8 cellular contexts compared by ENCODE assay signal in genomic region chr1:32247983-32248889, GRCh38. TPM values are rescaled to one million over a fixed set of nuclear protein-coding genes. Genes with fewer than 3 reads are reported as not detected.
A peak's percentile ranks its signal among the peaks of the same experiment; 100 is the strongest.
DNase-seq lines count a peak whose midpoint lies in the region; ATAC-seq and TF ChIP-seq lines count a peak whose summit lies in the region.

No MANE protein-coding gene starts in this region.

- H3K9me3 ChIP-seq in OCI-LY7 (ENCODE audit: low read length) (no peaks in the 10 kb centered on the region), transverse colon (no peaks in the 10 kb centered on the region)

- peak overlapping the region; percentile 78 for H2AFZ ChIP-seq in OCI-LY7 (ENCODE audit: low read length)

- peak overlapping the region; percentile 83 for H3K4me2 ChIP-seq in OCI-LY7 (ENCODE audit: low read length)

- DNase-seq in DMS53 treated with DMSO at 0.1 percent for 48 hours (lab: John Stamatoyannopoulos, UW; ENCODE audit: unreplicated experiment), result peak; percentile 90
- peak; percentile 79 for DNase-seq in HT-29 (ENCODE audit: low spot score)
- peak; percentile 89 for DNase-seq in OCI-LY7 (ENCODE audit: low spot score)
- peak; percentile 52 for DNase-seq in activated T-helper 1 cell treated with Interleukin-2 at 50 U/mL for 16 hours (ENCODE audit: low read depth)
- peak; percentile 72 for DNase-seq in fibroblast of villous mesenchyme (ENCODE audit: low read depth)
- peak; percentile 95 for DNase-seq in omental fat pad (ENCODE audit: low spot score)
- DNase-seq in transverse colon, result peak; percentile 92
- DNase-seq in NCI-H446 treated with DMSO at 0.1 percent for 48 hours (lab: John Stamatoyannopoulos, UW), result no peak

- H3K9me2 ChIP-seq in OCI-LY7 (ENCODE audit: insufficient read depth, low read length), result no peaks in the 10 kb centered on the region

- ATAC-seq in omental fat pad (ENCODE audit: low FRiP score), result peak; percentile 64

- BruUV-seq in OCI-LY7 (replicated peaks; lab: Mats Ljungman, UMichigan), result no TSS peak

- peak; percentile 93 for TF ChIP-seq CTCF in OCI-LY7 (conservative IDR thresholded peaks at IDR 0.05; ENCODE audit: low read length)
- peak; percentile 91 for TF ChIP-seq CTCF in fibroblast of villous mesenchyme (IDR thresholded peaks at IDR 0.05; ENCODE audit: insufficient read depth, low read depth, low read length)
- TF ChIP-seq CTCF in omental fat pad (IDR thresholded peaks at IDR 0.05), result peak in 2 of 3 donors; percentile 10 to 66
- TF ChIP-seq CTCF in transverse colon (IDR thresholded peaks at IDR 0.05), result peak; percentile 77 to 90 (median 85)

- in situ Hi-C loops in transverse colon (cut with MboI; ENCODE audit: low pct_ligation_motif_present in 1 of 4, low pct_unique_long_range_greater_than_20kb in 1 of 4, low sequenced_read_pairs in 3 of 4), result no loop called here

- CTCF ChIA-PET in OCI-LY7 (lab: Charles Lee; ENCODE audit: unreplicated experiment), result interaction anchor here (0.6 to 1.3 kb wide), 4 partner anchors 29 to 146 kb away, joined by 3 to 4 read pairs (median 4); partner anchors contain the start of genes BSDC1 and CCDC28B

- H3K4me1 ChIP-seq in OCI-LY7 (ENCODE audit: insufficient read depth, low read length, poor library complexity, severe bottlenecking) (peaks cover 80% of the 10 kb centered on the region), transverse colon (peaks cover 0 to 25% (median 11%) of the 10 kb centered on the region in 4 donors)

- peaks cover 17% of the 10 kb centered on the region; the same call in 1 of the 2 replicates for H3K79me2 ChIP-seq in OCI-LY7 (ENCODE audit: insufficient read depth, low read depth, low read length)

- H3K36me3 ChIP-seq in OCI-LY7 (ENCODE audit: insufficient read depth, low read length) (no peaks in the 10 kb centered on the region), transverse colon (no peaks in the 10 kb centered on the region)

- H3K27ac ChIP-seq in OCI-LY7 (ENCODE audit: low read depth, low read length, poor library complexity, severe bottlenecking) (peak overlapping the region; percentile 99), transverse colon (peak overlapping the region; percentile 45 to 66 (median 60))

- WGBS in transverse colon (ENCODE audit: low coverage in 1 of 2), 2 donors, result 8% methylated on average over 25 of the region's 31 CpGs; no CpG with 5 or more reads in 1 of the 2 donors

- no peaks in the 10 kb centered on the region for H3K27me3 ChIP-seq in transverse colon

- intact Hi-C loops in OCI-LY7 (cut with micrococcal nuclease; ENCODE audit: unreplicated experiment) (loop anchor here (2.0 kb wide), 1 partner anchor 33 kb away; no protein-coding TSS in a partner anchor), transverse colon (cut with DNase I; ENCODE audit: low total_unique reads) (no loop called here)

- H4K20me1 ChIP-seq in OCI-LY7 (ENCODE audit: insufficient read depth, low read length), result no peaks in the 10 kb centered on the region

- POLR2A ChIA-PET in OCI-LY7 (lab: Charles Lee), result interaction anchor here (0.6 to 9.6 kb wide), 12 partner anchors 12 to 375 kb away, joined by 3 to 79 read pairs (median 4); partner anchors contain the start of genes HDAC1 and TXLNA

- H3K4me3 ChIP-seq in OCI-LY7 (ENCODE audit: low read depth, low read length, poor library complexity, severe bottlenecking), result peak overlapping the region; percentile 43
- no peak overlapping the region for H3K4me3 ChIP-seq in fibroblast of villous mesenchyme (ENCODE audit: low read depth, low read length)
- no peak overlapping the region for H3K4me3 ChIP-seq in transverse colon

- no peak for TF ChIP-seq POLR2A in transverse colon (IDR thresholded peaks at IDR 0.05)

- TF ChIP-seq EP300 in transverse colon (IDR thresholded peaks at IDR 0.05; ENCODE audit: low read depth), result no peak

RNA-seq across cellular contexts. Expression of gene FAM167B, which starts 1.2 kb away (rescaled TPM):
- 0.29 TPM in 1 of 2 replicates, not detected in the other for total RNA-seq in HT-29 (2014; rRNA removed; shearing (Covaris generic))
- 1.1 and 1.6 TPM in 2 replicates for total RNA-seq in OCI-LY7 (2014; rRNA removed; shearing (Covaris generic))
- total RNA-seq in OCI-LY7 (2022) (1.8 and 3.1 TPM in 2 replicates), fibroblast of villous mesenchyme (0.97 and 5.2 TPM in 2 replicates), omental fat pad (10 to 100 TPM in 1 of 4 donors, 1 to 10 TPM in 3; 1.8 to 14.8 (median 3.8) TPM), transverse colon (1 to 10 TPM in 2 of 4 donors, not detected in 2; 1.1 to 1.5 TPM)

RNA-seq across cellular contexts. Expression of gene LCK, which starts 2.8 kb away (rescaled TPM):
- total RNA-seq in HT-29 (2014; rRNA removed; shearing (Covaris generic)), result 0.33 and 0.76 TPM in 2 replicates
- total RNA-seq in OCI-LY7 (2014; rRNA removed; shearing (Covaris generic)), result 217 and 218 TPM in 2 replicates
- total RNA-seq in OCI-LY7 (2022) (135 and 146 TPM in 2 replicates), fibroblast of villous mesenchyme (0.43 TPM in 1 of 2 replicates, not detected in the other), omental fat pad (1 to 10 TPM; 1.1 to 6.8 (median 4.8) TPM), transverse colon (10 to 100 TPM in 1 of 4 donors, 1 to 10 TPM in 2, not detected in 1; 4.5 to 12.3 (median 8.7) TPM)

RNA-seq across cellular contexts. Expression of gene EIF3I, which starts 26.0 kb away (rescaled TPM):
- total RNA-seq in HT-29 (2014; rRNA removed; shearing (Covaris generic)), result 331 and 332 TPM in 2 replicates
- 144 and 182 TPM in 2 replicates for total RNA-seq in OCI-LY7 (2014; rRNA removed; shearing (Covaris generic))
- total RNA-seq in OCI-LY7 (2022) (193 and 207 TPM in 2 replicates), fibroblast of villous mesenchyme (264 and 280 TPM in 2 replicates), omental fat pad (100 to 1,000 TPM; 159 to 210 (median 191) TPM), transverse colon (100 to 1,000 TPM in 3 of 4 donors, 10 to 100 TPM in 1; 43.8 to 122 (median 114) TPM)

RNA-seq across cellular contexts. Expression of gene TMEM234, which starts 26.1 kb away (rescaled TPM):
- 21.7 and 25.1 TPM in 2 replicates for total RNA-seq in HT-29 (2014; rRNA removed; shearing (Covaris generic))
- total RNA-seq in OCI-LY7 (2014; rRNA removed; shearing (Covaris generic)), result 14.9 and 17.1 TPM in 2 replicates
- total RNA-seq in OCI-LY7 (2022) (17.5 and 24.5 TPM in 2 replicates), fibroblast of villous mesenchyme (21.6 and 23.8 TPM in 2 replicates), omental fat pad (10 to 100 TPM in 3 of 4 donors, 1 to 10 TPM in 1; 8.8 to 15.4 (median 11.3) TPM), transverse colon (100 to 1,000 TPM in 1 of 4 donors, 10 to 100 TPM in 3; 16.5 to 166 (median 22.7) TPM)

RNA-seq across cellular contexts. Expression of gene DCDC2B, which starts 39.3 kb away (rescaled TPM):
- not detected in 2 replicates for total RNA-seq in HT-29 (2014; rRNA removed; shearing (Covaris generic))
- 0.06 and 0.15 TPM in 2 replicates for total RNA-seq in OCI-LY7 (2014; rRNA removed; shearing (Covaris generic))
- 0.26 and 0.29 TPM in 2 replicates for total RNA-seq in OCI-LY7 (2022)
- not detected in 2 replicates for total RNA-seq in fibroblast of villous mesenchyme
- total RNA-seq in omental fat pad, result not detected
- total RNA-seq in transverse colon, result not detected

Comparison
In these comparisons a context has a peak if more than half of its experiments do, and no peak if none do; other contexts are left out.
1. CTCF ChIP-seq: peak in every context shown above with its lines; median percentile 93 in OCI-LY7; 91 in fibroblast of villous mesenchyme; 85 in transverse colon; 38 in omental fat pad.
2. RNA of gene LCK, which starts 2.8 kb away (total RNA-seq): 135 to 218 TPM in OCI-LY7; 4.5 to 12.3 TPM in transverse colon, 1.1 to 6.8 TPM in omental fat pad, 0.43 TPM in fibroblast of villous mesenchyme and 0.33 to 0.76 TPM in HT-29; every median in the first group is over 10 times any median in the second.